19 cellular contexts compared by ENCODE assay signal in genomic region chr12:47591387-47591786, GRCh38.
DNase-seq lines count a peak whose midpoint lies in the region; ATAC-seq and TF ChIP-seq lines count a peak whose summit lies in the region.
"Had no signal": no experiment of that assay in that cellular context is flagged by ENCODE, and none has a peak within 500 bp of the region (broad histone marks: within the 10 kb centered on the region; RNA-seq: fewer than 3 reads in every experiment).

No MANE protein-coding gene starts in this region.

- no peak overlapping the region for H2AK5ac ChIP-seq in IMR-90 (ENCODE audit: low read depth, low read length)
- H2AK5ac ChIP-seq in mesenchymal stem cell (ENCODE audit: low read length, severe bottlenecking), result no peak overlapping the region

- no peak overlapping the region for H2AFZ ChIP-seq in IMR-90 (replicated peaks; ENCODE audit: low read length, poor library complexity)
- H2AFZ ChIP-seq in mesenchymal stem cell (ENCODE audit: low read depth, low read length), result no peak overlapping the region
- H2AFZ ChIP-seq in Karpas-422 (ENCODE audit: low read length), result no peak overlapping the region

- dilution Hi-C loops in IMR-90 (cut with HindIII; ENCODE audit: low sequenced_read_pairs, unreplicated experiment), result no loop called here

- H4K20me1 ChIP-seq in IMR-90 (ENCODE audit: insufficient read depth, low read length), result no peaks in the 10 kb centered on the region
- no peaks in the 10 kb centered on the region for H4K20me1 ChIP-seq in Karpas-422 (ENCODE audit: insufficient read depth, low read depth, low read length)

- H3K4me3 ChIP-seq in IMR-90 (ENCODE audit: insufficient read depth, low read depth, low read length) (no peak overlapping the region), esophagus squamous epithelium (no peak overlapping the region), mesenchymal stem cell (ENCODE audit: insufficient read depth in 1 of 2, low read depth in 1 of 2, low read length in 2 of 2) (peak overlapping the region in 1 of 2 experiments; percentile 45), Karpas-422 (ENCODE audit: low read length) (no peak overlapping the region)
- H3K4me3 ChIP-seq: ascending aorta, esophagus muscularis mucosa, K562, thoracic aorta had no signal

- BruUV-seq in IMR-90 (replicated peaks; lab: Mats Ljungman, UMichigan), result no TSS peak

- TF ChIP-seq CTCF in IMR-90 (conservative IDR thresholded peaks at IDR 0.05; ENCODE audit: low read depth, low read length) (no peak), esophagus squamous epithelium (IDR thresholded peaks at IDR 0.05) (no peak), GM10266 (IDR thresholded peaks at IDR 0.05; ENCODE audit: control insufficient read depth, insufficient read depth, low read depth, missing control alignments) (no peak)

- H2BK5ac ChIP-seq in IMR-90 (ENCODE audit: low read depth, low read length, poor library complexity, severe bottlenecking) (no peak overlapping the region), mesenchymal stem cell (ENCODE audit: low read depth, low read length, poor library complexity, severe bottlenecking) (no peak overlapping the region)

- no peaks in the 10 kb centered on the region for H3K9me2 ChIP-seq in Karpas-422 (replicated peaks; ENCODE audit: insufficient read depth, low read length)

- ATAC-seq in IMR-90 (ENCODE audit: low read depth), result peak; percentile 56
- ATAC-seq: K562, Panc1 had no signal

- no peak overlapping the region for H3K27ac ChIP-seq in IMR-90 (ENCODE audit: insufficient read depth, low read length)
- H3K27ac ChIP-seq in esophagus squamous epithelium, result peak overlapping the region in 3 of 4 donors; percentile 16 to 58 (median 57)
- H3K27ac ChIP-seq in mesenchymal stem cell (ENCODE audit: low read length, poor library complexity, severe bottlenecking), result no peak overlapping the region
- H3K27ac ChIP-seq in Karpas-422 (ENCODE audit: low read length), result no peak overlapping the region
- H3K27ac ChIP-seq: ascending aorta, C4-2B, thoracic aorta had no signal

- H4K91ac ChIP-seq in IMR-90 (ENCODE audit: insufficient read depth, low read depth, low read length), result no peak overlapping the region
- H4K91ac ChIP-seq in mesenchymal stem cell (ENCODE audit: low read length), result no peak overlapping the region

- DNase-seq in IMR-90, result no peak
- no peak for DNase-seq in esophagus squamous epithelium (lab: John Stamatoyannopoulos, UW)
- no peak for DNase-seq in mesenchymal stem cell
- DNase-seq in superior temporal gyrus (ENCODE audit: extremely low spot score), result peak; percentile 19
- no peak for DNase-seq in Karpas-422
- DNase-seq in GM10266 (ENCODE audit: extremely low spot score), result no peak
- DNase-seq in NCI-H2107 (lab: John Stamatoyannopoulos, UW), result no peak
- DNase-seq: activated CD4-positive, alpha-beta T cell treated with anti-CD3 and anti-CD28 coated beads, Interleukin-2, amount 10 ng/mL, durations not matched to agents 7 days and 5 days; activated naive CD4-positive, alpha-beta T cell treated with Interleukin-2 at 50 U/mL for 16 hours; activated T-cell treated with anti-CD3 and anti-CD28 coated beads for 4 hours; DMS153; NCI-H748 treated with DMSO at 0.1 percent for 48 hours; stimulated activated CD4-positive, alpha-beta T cell treated with anti-CD3 and anti-CD28 coated beads, Interleukin-2, amount 100 ng/mL, for 48 hours had no signal

- H3K18ac ChIP-seq in IMR-90 (ENCODE audit: low read depth, low read length), result no peak overlapping the region
- H3K18ac ChIP-seq in mesenchymal stem cell (ENCODE audit: low read depth in 1 of 2, low read length in 2 of 2), result no peak overlapping the region

- no peak overlapping the region for H4K8ac ChIP-seq in IMR-90 (ENCODE audit: low read depth in 2 of 2, low read length in 2 of 2)
- H4K8ac ChIP-seq in mesenchymal stem cell (ENCODE audit: low read length), result no peak overlapping the region

- H3K36me3 ChIP-seq in IMR-90 (ENCODE audit: control insufficient read depth, insufficient read depth, low read length) (no peaks in the 10 kb centered on the region), esophagus squamous epithelium (no peaks in the 10 kb centered on the region), mesenchymal stem cell (ENCODE audit: control insufficient read depth in 1 of 2, insufficient read depth in 2 of 2, low read depth in 1 of 2, low read length in 2 of 2) (no peaks in the 10 kb centered on the region), Karpas-422 (ENCODE audit: insufficient read depth, low read length) (no peaks in the 10 kb centered on the region)
- H3K36me3 ChIP-seq: ascending aorta, esophagus muscularis mucosa, thoracic aorta had no signal

- H3K9me1 ChIP-seq in IMR-90 (ENCODE audit: insufficient read depth, low read length), result no peaks in the 10 kb centered on the region

- in situ Hi-C loops in IMR-90 (cut with MboI; ENCODE audit: low sequenced_read_pairs), result no loop called here

- TF ChIP-seq RAD21 in IMR-90 (IDR thresholded peaks at IDR 0.05; ENCODE audit: low read length), result no peak

- no peak overlapping the region for H2AK9ac ChIP-seq in IMR-90 (replicated peaks; ENCODE audit: low read depth, low read length, poor library complexity)

- CTCF ChIA-PET in IMR-90 (lab: Yijun Ruan, JAX), result no interaction called here

- no peak overlapping the region for H2BK120ac ChIP-seq in IMR-90 (ENCODE audit: low read depth, low read length)
- no peak overlapping the region for H2BK120ac ChIP-seq in mesenchymal stem cell (ENCODE audit: low read depth, low read length)

- H3K4ac ChIP-seq in IMR-90 (ENCODE audit: low read depth, low read length) (no peak overlapping the region), mesenchymal stem cell (ENCODE audit: low read depth in 1 of 2, low read length in 2 of 2) (no peak overlapping the region)

- H3K9me3 ChIP-seq in IMR-90 (ENCODE audit: control insufficient read depth, insufficient read depth, low read length) (no peaks in the 10 kb centered on the region), esophagus squamous epithelium (no peaks in the 10 kb centered on the region), mesenchymal stem cell (ENCODE audit: control insufficient read depth, low read length) (no peaks in the 10 kb centered on the region), Karpas-422 (ENCODE audit: low read length) (no peaks in the 10 kb centered on the region)
- H3K9me3 ChIP-seq: ascending aorta, esophagus muscularis mucosa, thoracic aorta had no signal

- TF ChIP-seq POLR2A in IMR-90 (IDR thresholded peaks at IDR 0.05; ENCODE audit: low read depth, low read length), result no peak
- TF ChIP-seq POLR2A in esophagus squamous epithelium (IDR thresholded peaks at IDR 0.05), result no peak

- no peak overlapping the region for H4K5ac ChIP-seq in IMR-90 (ENCODE audit: low read depth, low read length)

- POLR2A ChIA-PET in IMR-90 (lab: Charles Lee; ENCODE audit: unreplicated experiment), result no interaction called here

- no peak overlapping the region for H2BK20ac ChIP-seq in IMR-90 (ENCODE audit: low read depth, low read length)

- H2BK15ac ChIP-seq in IMR-90 (ENCODE audit: low read depth, low read length) (no peak overlapping the region), mesenchymal stem cell (ENCODE audit: low read depth, poor library complexity, severe bottlenecking) (no peak overlapping the region)

- H3K23ac ChIP-seq in IMR-90 (ENCODE audit: low read depth, low read length) (0 out of 2 replicates have a peak overlapping the region, but pooled peaks have one; percentile 27), mesenchymal stem cell (ENCODE audit: low read length in 2 of 2) (no peak overlapping the region)

- H3K79me2 ChIP-seq in Karpas-422 (ENCODE audit: low read length), result no peaks in the 10 kb centered on the region

- intact Hi-C loops in IMR-90 (cut with micrococcal nuclease) (no loop called here), esophagus squamous epithelium (cut with DNase I) (no loop called here)

- H3K79me1 ChIP-seq in IMR-90 (ENCODE audit: low read depth in 1 of 2, low read length in 2 of 2) (no peaks in the 10 kb centered on the region), mesenchymal stem cell (replicated peaks; ENCODE audit: low read length, poor library complexity, severe bottlenecking) (no peaks in the 10 kb centered on the region)

- H3K56ac ChIP-seq in IMR-90 (ENCODE audit: extremely low read depth, insufficient read depth, low read length), result no peak overlapping the region

- H3K4me1 ChIP-seq in IMR-90 (ENCODE audit: control insufficient read depth, insufficient read depth, low read length), result no peaks in the 10 kb centered on the region
- H3K4me1 ChIP-seq in esophagus squamous epithelium, result peaks cover 0 to 11% (median 4%) of the 10 kb centered on the region in 3 donors
- no peaks in the 10 kb centered on the region for H3K4me1 ChIP-seq in mesenchymal stem cell (ENCODE audit: control insufficient read depth, insufficient read depth, low read depth, low read length)
- peaks cover 7% of the 10 kb centered on the region; the same call in 1 of the 2 replicates for H3K4me1 ChIP-seq in Karpas-422 (ENCODE audit: low read length)
- H3K4me1 ChIP-seq: ascending aorta had no signal

- H3K27me3 ChIP-seq in IMR-90 (ENCODE audit: control insufficient read depth, insufficient read depth, low read length) (peaks cover 4% of the 10 kb centered on the region; the same call in 1 of the 2 replicates), esophagus squamous epithelium (no peaks in the 10 kb centered on the region), mesenchymal stem cell (ENCODE audit: control insufficient read depth in 1 of 2, insufficient read depth in 1 of 2, low read length in 2 of 2) (no peaks in the 10 kb centered on the region), Karpas-422 (ENCODE audit: low read length) (no peaks in the 10 kb centered on the region)
- H3K27me3 ChIP-seq: ascending aorta, esophagus muscularis mucosa had no signal

- 6% methylated on average over 2 of the region's 3 CpGs; no CpG with 5 or more reads in 1 of the 2 experiments for WGBS in IMR-90 (ENCODE audit: extremely low coverage in 2 of 2, insufficient read length in 1 of 2), 2 experiments
- WGBS in esophagus squamous epithelium, 2 donors, result 23 to 25% methylated on average over 2 to 3 of the region's 3 CpGs
- 36% methylated on average over 3 of the region's 3 CpGs for WGBS in mesenchymal stem cell

- H3K9ac ChIP-seq in IMR-90 (ENCODE audit: low read depth, low read length) (no peak overlapping the region), mesenchymal stem cell (ENCODE audit: low read length) (peak overlapping the region; percentile 46), Karpas-422 (ENCODE audit: low read length) (no peak overlapping the region)

- H2BK12ac ChIP-seq in mesenchymal stem cell (ENCODE audit: low read length in 2 of 2), result no peak overlapping the region

- H3K14ac ChIP-seq in IMR-90 (replicated peaks; ENCODE audit: low read depth, low read length) (no peak overlapping the region), mesenchymal stem cell (ENCODE audit: low read length in 2 of 2) (no peak overlapping the region)

- no peak overlapping the region for H3K4me2 ChIP-seq in IMR-90 (ENCODE audit: low read depth, low read length)
- H3K4me2 ChIP-seq in mesenchymal stem cell (ENCODE audit: low read length, poor library complexity, severe bottlenecking), result no peak overlapping the region
- H3K4me2 ChIP-seq in Karpas-422 (ENCODE audit: low read depth, low read length, poor library complexity, severe bottlenecking), result no peak overlapping the region

TF ChIP-seq in IMR-90, 13 proteins besides CTCF, POLR2A, EP300 and RAD21 (continues in another document):
- TF ChIP-seq CEBPB (IDR thresholded peaks at IDR 0.05; ENCODE audit: low read depth, low read length), result no peak
- no peak for TF ChIP-seq BHLHE40 (IDR thresholded peaks at IDR 0.05; ENCODE audit: low read depth, low read length)

Comparison
In these comparisons a context has a peak if more than half of its experiments do, and no peak if none do; other contexts are left out.
1. H3K27ac ChIP-seq: peak in esophagus squamous epithelium (3 of 4); none in IMR-90 (single experiment), mesenchymal stem cell (single experiment) and Karpas-422 (single experiment).